Comparison of ENCODE assay signal across 21 cellular contexts in genomic region chr17:4276514-4276913, GRCh38. TPM values are rescaled to one million over a fixed set of nuclear protein-coding genes. Genes with fewer than 3 reads are reported as not detected.
A peak's percentile ranks its signal among the peaks of the same experiment; 100 is the strongest.
DNase-seq lines count a peak whose midpoint lies in the region; ATAC-seq and TF ChIP-seq lines count a peak whose summit lies in the region.
"Had no signal": no experiment of that assay in that cellular context is flagged by ENCODE, and none has a peak within 500 bp of the region (broad histone marks: within the 10 kb centered on the region; RNA-seq: fewer than 3 reads in every experiment).

No MANE protein-coding gene starts in this region.

- ATAC-seq in CD4-positive, alpha-beta T cell (ENCODE audit: poor library complexity), result no peak
- no peak for ATAC-seq in naive thymus-derived CD4-positive, alpha-beta T cell
- no peak for ATAC-seq in GM21390 (IDR thresholded peaks at IDR 0.05; ENCODE audit: unreplicated experiment)
- ATAC-seq: heart right ventricle, Right ventricle myocardium inferior had no signal

- H3K4me1 Mint-ChIP-seq in CD4-positive, alpha-beta T cell (ENCODE audit: low read depth), result no peaks in the 10 kb centered on the region
- H3K4me1 Mint-ChIP-seq in naive thymus-derived CD4-positive, alpha-beta T cell, result peaks cover 0 to 14% (median 4%) of the 10 kb centered on the region in 7 donors
- H3K4me1 Mint-ChIP-seq: B cell had no signal

- intact Hi-C loops in CD4-positive, alpha-beta T cell (cut with DNase I, micrococcal nuclease), result no loop called here
- intact Hi-C loops in naive thymus-derived CD4-positive, alpha-beta T cell (cut with micrococcal nuclease), result no loop called here

- H3K4me1 ChIP-seq in naive thymus-derived CD4-positive, alpha-beta T cell (ENCODE audit: control insufficient read depth in 2 of 2, insufficient read depth in 2 of 2, low read length in 2 of 2), result no peaks in the 10 kb centered on the region
- H3K4me1 ChIP-seq: colonic mucosa, thyroid gland had no signal

- H3K36me3 ChIP-seq in naive thymus-derived CD4-positive, alpha-beta T cell (ENCODE audit: control insufficient read depth in 2 of 3, insufficient read depth in 3 of 3, low read length in 3 of 3), result peaks cover 0 to 41% (median 3%) of the 10 kb centered on the region in 3 experiments
- H3K36me3 ChIP-seq: colonic mucosa had no signal

- no peak overlapping the region for H3K27ac ChIP-seq in CD4-positive, alpha-beta T cell (ENCODE audit: low read depth, low read length)
- no peak overlapping the region for H3K27ac ChIP-seq in naive thymus-derived CD4-positive, alpha-beta T cell (ENCODE audit: low read depth, low read length)
- H3K27ac ChIP-seq: colonic mucosa, heart right ventricle, KMS-11, neutrophil, thyroid gland had no signal

- DNase-seq in CD4-positive, alpha-beta T cell, result no peak
- DNase-seq in HCEC 1CT, result peak; percentile 9
- peak; percentile 53 for DNase-seq in choroid plexus epithelial cell (ENCODE audit: low read depth)
- DNase-seq in naive thymus-derived CD4-positive, alpha-beta T cell, result no peak
- DNase-seq in erythroblast (lab: John Stamatoyannopoulos, UW), result no peak
- no peak for DNase-seq in NCI-H2227 (lab: John Stamatoyannopoulos, UW; ENCODE audit: unreplicated experiment)
- DNase-seq: activated CD4-positive, alpha-beta T cell treated with anti-CD3 and anti-CD28 coated beads, Interleukin-2, amount 10 ng/mL, durations not matched to agents 7 days and 5 days; activated naive CD4-positive, alpha-beta T cell treated with anti-CD3 and anti-CD28 coated beads for 36 hours; colonic mucosa; EL; heart right ventricle; NCI-H1105; NCI-H526 treated with DMSO at 0.1 percent for 48 hours; retina; T-cell; thyroid gland had no signal

- TF ChIP-seq POLR2A in erythroblast (IDR thresholded peaks at IDR 0.05; ENCODE audit: low read length), result no peak

- no peak for TF ChIP-seq CTCF in CD4-positive, alpha-beta T cell (IDR thresholded peaks at IDR 0.05)
- no peak for TF ChIP-seq CTCF in choroid plexus epithelial cell (conservative IDR thresholded peaks at IDR 0.05; ENCODE audit: low read depth, low read length)

- no peaks in the 10 kb centered on the region for H3K9me3 Mint-ChIP-seq in CD4-positive, alpha-beta T cell
- H3K9me3 Mint-ChIP-seq in naive thymus-derived CD4-positive, alpha-beta T cell, result no peaks in the 10 kb centered on the region
- H3K9me3 Mint-ChIP-seq: activated CD4-positive, alpha-beta T cell treated with anti-CD3 and anti-CD28 coated beads, Interleukin-2, amount 10 ng/mL, durations not matched to agents 7 days and 5 days; activated naive CD4-positive, alpha-beta T cell treated with anti-CD3 and anti-CD28 coated beads for 36 hours; T-cell had no signal

- CTCF ChIA-PET in CD4-positive, alpha-beta T cell (lab: Charles Lee), result no interaction called here
- CTCF ChIA-PET in naive thymus-derived CD4-positive, alpha-beta T cell (lab: Charles Lee), result no interaction called here

- H3K27me3 ChIP-seq in CD4-positive, alpha-beta T cell (ENCODE audit: control insufficient read depth, insufficient read depth, low read length), result no peaks in the 10 kb centered on the region
- H3K27me3 ChIP-seq in naive thymus-derived CD4-positive, alpha-beta T cell (ENCODE audit: control insufficient read depth in 2 of 2, insufficient read depth in 2 of 2, low read length in 2 of 2), result no peaks in the 10 kb centered on the region
- H3K27me3 ChIP-seq: colonic mucosa, heart right ventricle, neutrophil, thyroid gland had no signal

- no peaks in the 10 kb centered on the region for H3K27me3 Mint-ChIP-seq in CD4-positive, alpha-beta T cell
- no peaks in the 10 kb centered on the region for H3K27me3 Mint-ChIP-seq in naive thymus-derived CD4-positive, alpha-beta T cell
- H3K27me3 Mint-ChIP-seq: activated CD4-positive, alpha-beta T cell treated with anti-CD3 and anti-CD28 coated beads, Interleukin-2, amount 10 ng/mL, durations not matched to agents 7 days and 5 days; B cell; T-cell had no signal

- no peak overlapping the region for H3K4me3 ChIP-seq in choroid plexus epithelial cell (ENCODE audit: low read depth, low read length)
- no peak overlapping the region for H3K4me3 ChIP-seq in naive thymus-derived CD4-positive, alpha-beta T cell (ENCODE audit: low read length)
- H3K4me3 ChIP-seq: colonic mucosa, heart right ventricle, thyroid gland had no signal

- H3K4me3 Mint-ChIP-seq in CD4-positive, alpha-beta T cell, result no peak overlapping the region
- no peak overlapping the region for H3K4me3 Mint-ChIP-seq in naive thymus-derived CD4-positive, alpha-beta T cell
- H3K4me3 Mint-ChIP-seq: activated CD4-positive, alpha-beta T cell treated with anti-CD3 and anti-CD28 coated beads, Interleukin-2, amount 10 ng/mL, durations not matched to agents 7 days and 5 days; activated naive CD4-positive, alpha-beta T cell treated with anti-CD3 and anti-CD28 coated beads for 36 hours; B cell; T-cell had no signal

- H3K27ac Mint-ChIP-seq in CD4-positive, alpha-beta T cell, result peak overlapping the region; percentile 16
- H3K27ac Mint-ChIP-seq in naive thymus-derived CD4-positive, alpha-beta T cell, result peak overlapping the region in 5 of 9 donors; percentile 0 to 65 (median 36)
- H3K27ac Mint-ChIP-seq: activated naive CD4-positive, alpha-beta T cell treated with anti-CD3 and anti-CD28 coated beads for 36 hours had no signal

- POLR2A ChIA-PET in CD4-positive, alpha-beta T cell (lab: Charles Lee), result no interaction called here
- POLR2A ChIA-PET in naive thymus-derived CD4-positive, alpha-beta T cell (lab: Charles Lee), result no interaction called here

- H3K9me3 ChIP-seq in CD4-positive, alpha-beta T cell (ENCODE audit: control insufficient read depth, low read length), result no peaks in the 10 kb centered on the region
- no peaks in the 10 kb centered on the region for H3K9me3 ChIP-seq in naive thymus-derived CD4-positive, alpha-beta T cell (ENCODE audit: control insufficient read depth in 2 of 3, low read length in 3 of 3)
- H3K9me3 ChIP-seq: colonic mucosa, heart right ventricle, neutrophil, thyroid gland had no signal

- H3K36me3 Mint-ChIP-seq in CD4-positive, alpha-beta T cell (ENCODE audit: low read depth), result peaks cover 69% of the 10 kb centered on the region
- H3K36me3 Mint-ChIP-seq in naive thymus-derived CD4-positive, alpha-beta T cell, result peaks cover 6 to 20% (median 16%) of the 10 kb centered on the region in 5 donors

RNA-seq across cellular contexts. Expression of gene ANKFY1, which starts 12.7 kb away (rescaled TPM):
- total RNA-seq in CD4-positive, alpha-beta T cell, result 10 to 100 TPM; 31.8 to 39.1 TPM
- total RNA-seq in naive thymus-derived CD4-positive, alpha-beta T cell, result 10 to 100 TPM; 52.4 to 84.5 (median 69.7) TPM
- 10 to 100 TPM; 11.7 to 19.7 TPM for polyA plus RNA-seq in naive thymus-derived CD4-positive, alpha-beta T cell

Comparison
In these comparisons a context has a peak if more than half of its experiments do, and no peak if none do; other contexts are left out.
1. DNase-seq: peak in HCEC 1CT (single experiment) and choroid plexus epithelial cell (single experiment); none in CD4-positive, alpha-beta T cell (0 of 10), naive thymus-derived CD4-positive, alpha-beta T cell (0 of 9), erythroblast (0 of 2) and NCI-H2227 (single experiment).